ENCODE assay signal across 1 cellular context in the genomic region with DNA sequence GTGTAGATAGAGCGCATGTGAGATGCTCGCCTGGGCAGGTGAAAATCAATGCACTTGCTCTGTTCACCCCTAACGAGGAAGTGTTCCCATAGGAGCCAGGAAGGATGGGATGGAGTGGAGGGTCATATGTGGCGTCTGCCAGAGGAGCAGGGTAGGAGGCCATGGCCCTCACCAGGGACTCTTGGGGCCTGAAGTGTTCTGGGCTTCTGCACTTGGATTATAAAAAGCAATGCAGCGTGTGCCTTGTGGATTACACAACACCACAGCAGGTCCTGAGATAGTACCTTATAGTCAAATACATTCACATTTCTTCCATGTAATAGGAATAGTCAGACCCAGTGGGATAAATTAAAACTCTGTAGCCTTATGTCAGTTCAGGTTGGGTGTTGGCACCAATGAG.
TF ChIP-seq lines count a peak whose summit lies in the region.

No MANE protein-coding gene starts in this region.

TF ChIP-seq in WTC11, 78 proteins besides CTCF, POLR2A, EP300 and RAD21 (continued from another document):
- TF ChIP-seq, protein P1, sequence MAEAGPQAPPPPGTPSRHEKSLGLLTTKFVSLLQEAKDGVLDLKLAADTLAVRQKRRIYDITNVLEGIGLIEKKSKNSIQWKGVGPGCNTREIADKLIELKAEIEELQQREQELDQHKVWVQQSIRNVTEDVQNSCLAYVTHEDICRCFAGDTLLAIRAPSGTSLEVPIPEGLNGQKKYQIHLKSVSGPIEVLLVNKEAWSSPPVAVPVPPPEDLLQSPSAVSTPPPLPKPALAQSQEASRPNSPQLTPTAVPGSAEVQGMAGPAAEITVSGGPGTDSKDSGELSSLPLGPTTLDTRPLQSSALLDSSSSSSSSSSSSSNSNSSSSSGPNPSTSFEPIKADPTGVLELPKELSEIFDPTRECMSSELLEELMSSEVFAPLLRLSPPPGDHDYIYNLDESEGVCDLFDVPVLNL (CRISPR knock-in tag; IDR thresholded peaks at IDR 0.05; ENCODE audit: borderline replicate concordance, low read depth): no peak
- TF ChIP-seq SOX15 (CRISPR knock-in tag; IDR thresholded peaks at IDR 0.05): no peak
